ENCODE assay signal across 12 cellular contexts in genomic region chr10:88076027-88076880, GRCh38.
DNase-seq lines count a peak whose midpoint lies in the region; ATAC-seq and TF ChIP-seq lines count a peak whose summit lies in the region.
"Had no signal": no experiment of that assay in that cellular context is flagged by ENCODE, and none has a peak within 500 bp of the region (broad histone marks: within the 10 kb centered on the region; RNA-seq: fewer than 3 reads in every experiment).

No MANE protein-coding gene starts in this region.

- H3K4me1 ChIP-seq in OCI-LY7 (ENCODE audit: insufficient read depth, low read length, poor library complexity, severe bottlenecking) = peaks cover 54% of the 10 kb centered on the region

- H3K27ac Mint-ChIP-seq in activated CD8-positive, alpha-beta memory T cell treated with anti-CD3 and anti-CD28 coated beads, Interleukin-2, amount 10 ng/mL, durations not matched to agents 7 days and 5 days = no peak overlapping the region
- peak overlapping the region; percentile 32 for H3K27ac Mint-ChIP-seq in stimulated activated naive B cell treated with anti-CD40 and anti-IgM and Interleukin-4, amounts not matched to agents 10 μg/mL and 1 μg/mL and 100 μg/mL, for 72 hours

- no peaks in the 10 kb centered on the region for H3K9me2 ChIP-seq in OCI-LY7 (ENCODE audit: insufficient read depth, low read length)

- H3K79me2 ChIP-seq in OCI-LY7 (ENCODE audit: insufficient read depth, low read depth, low read length) = no peaks in the 10 kb centered on the region

- H3K4me2 ChIP-seq in OCI-LY7 (ENCODE audit: low read length) = no peak overlapping the region
- H3K4me2 ChIP-seq: A549 had no signal

- peaks cover 7% of the 10 kb centered on the region for H3K4me1 Mint-ChIP-seq in activated CD8-positive, alpha-beta memory T cell treated with anti-CD3 and anti-CD28 coated beads, Interleukin-2, amount 10 ng/mL, durations not matched to agents 7 days and 5 days
- peaks cover 35 to 70% of the 10 kb centered on the region in 2 donors for H3K4me1 Mint-ChIP-seq in stimulated activated naive B cell treated with anti-CD40 and anti-IgM and Interleukin-4, amounts not matched to agents 10 μg/mL and 1 μg/mL and 100 μg/mL, for 72 hours

- no peak overlapping the region for H3K4me3 Mint-ChIP-seq in activated CD8-positive, alpha-beta memory T cell treated with anti-CD3 and anti-CD28 coated beads, Interleukin-2, amount 10 ng/mL, durations not matched to agents 7 days and 5 days
- no peak overlapping the region for H3K4me3 Mint-ChIP-seq in stimulated activated naive B cell treated with anti-CD40 and anti-IgM and Interleukin-4, amounts not matched to agents 10 μg/mL and 1 μg/mL and 100 μg/mL, for 72 hours

- H3K4me3 ChIP-seq in OCI-LY7 (ENCODE audit: low read depth, low read length, poor library complexity, severe bottlenecking) = no peak overlapping the region
- H3K4me3 ChIP-seq: A549, K562, upper lobe of left lung had no signal

- no TSS peak for BruUV-seq in OCI-LY7 (replicated peaks; lab: Mats Ljungman, UMichigan)

- no peaks in the 10 kb centered on the region for H3K36me3 ChIP-seq in OCI-LY7 (ENCODE audit: insufficient read depth, low read length)
- H3K36me3 ChIP-seq: upper lobe of left lung had no signal

- no peaks in the 10 kb centered on the region for H3K9me3 ChIP-seq in OCI-LY7 (ENCODE audit: low read length)
- H3K9me3 ChIP-seq: A549, upper lobe of left lung had no signal

- no peak for DNase-seq in activated CD8-positive, alpha-beta memory T cell treated with anti-CD3 and anti-CD28 coated beads, Interleukin-2, amount 10 ng/mL, durations not matched to agents 7 days and 5 days
- DNase-seq in activated CD8-positive, alpha-beta memory T cell treated with anti-CD3 and anti-CD28 coated beads, Interleukin-2, amount 50 U/mL, for 4 hours = no peak
- DNase-seq in OCI-LY7 (ENCODE audit: low spot score) (no peak), SIG-M5 (lab: John Stamatoyannopoulos, UW) (no peak), NCI-H510A (lab: John Stamatoyannopoulos, UW) (no peak)
- DNase-seq in stimulated activated naive B cell treated with anti-CD40 and anti-IgM and Interleukin-4, amounts not matched to agents 10 μg/mL and 1 μg/mL and 100 μg/mL, for 72 hours = no peak
- no peak for DNase-seq in activated T-cell treated with anti-CD3 and anti-CD28 coated beads, Interleukin-2, amount 50 U/mL, for 1 hour
- DNase-seq: activated CD8-positive, alpha-beta memory T cell treated with anti-CD3 and anti-CD28 coated beads, Interleukin-2, amount 50 U/mL, for 48 hours; upper lobe of left lung had no signal

- no peaks in the 10 kb centered on the region for H3K9me3 Mint-ChIP-seq in activated CD8-positive, alpha-beta memory T cell treated with anti-CD3 and anti-CD28 coated beads, Interleukin-2, amount 10 ng/mL, durations not matched to agents 7 days and 5 days (ENCODE audit: low read depth)
- H3K9me3 Mint-ChIP-seq in stimulated activated naive B cell treated with anti-CD40 and anti-IgM and Interleukin-4, amounts not matched to agents 10 μg/mL and 1 μg/mL and 100 μg/mL, for 72 hours = no peaks in the 10 kb centered on the region

- H3K27ac ChIP-seq in OCI-LY7 (ENCODE audit: low read depth, low read length, poor library complexity, severe bottlenecking) = no peak overlapping the region
- H3K27ac ChIP-seq: A549 had no signal

- no peak for TF ChIP-seq CTCF in OCI-LY7 (conservative IDR thresholded peaks at IDR 0.05; ENCODE audit: low read length)

- H3K36me3 Mint-ChIP-seq in activated CD8-positive, alpha-beta memory T cell treated with anti-CD3 and anti-CD28 coated beads, Interleukin-2, amount 10 ng/mL, durations not matched to agents 7 days and 5 days = no peaks in the 10 kb centered on the region
- peaks cover 0 to 3% of the 10 kb centered on the region in 2 donors for H3K36me3 Mint-ChIP-seq in stimulated activated naive B cell treated with anti-CD40 and anti-IgM and Interleukin-4, amounts not matched to agents 10 μg/mL and 1 μg/mL and 100 μg/mL, for 72 hours

- H4K20me1 ChIP-seq in OCI-LY7 (ENCODE audit: insufficient read depth, low read length) = no peaks in the 10 kb centered on the region

- H3K27me3 Mint-ChIP-seq in activated CD8-positive, alpha-beta memory T cell treated with anti-CD3 and anti-CD28 coated beads, Interleukin-2, amount 10 ng/mL, durations not matched to agents 7 days and 5 days = peaks cover 58% of the 10 kb centered on the region
- no peaks in the 10 kb centered on the region for H3K27me3 Mint-ChIP-seq in stimulated activated naive B cell treated with anti-CD40 and anti-IgM and Interleukin-4, amounts not matched to agents 10 μg/mL and 1 μg/mL and 100 μg/mL, for 72 hours

- H2AFZ ChIP-seq in OCI-LY7 (ENCODE audit: low read length) = peak overlapping the region; percentile 3; the same call in 1 of the 2 replicates

- ATAC-seq in activated CD8-positive, alpha-beta memory T cell treated with anti-CD3 and anti-CD28 coated beads, Interleukin-2, amount 10 ng/mL, durations not matched to agents 7 days and 5 days = peak; percentile 36
- ATAC-seq in HG03064 (IDR thresholded peaks at IDR 0.05; ENCODE audit: low read depth, unreplicated experiment) = peak; percentile 46
- peak; percentile 54 to 57 for ATAC-seq in stimulated activated naive B cell treated with anti-CD40 and anti-IgM and Interleukin-4, amounts not matched to agents 10 μg/mL and 1 μg/mL and 100 μg/mL, for 72 hours (replicated peaks)
- ATAC-seq: A549, K562 had no signal

- POLR2A ChIA-PET in OCI-LY7 (lab: Charles Lee) = interaction anchor here (0.6 to 2.4 kb wide), 7 partner anchors 8 to 37 kb away, joined by 3 to 11 read pairs (median 6); no protein-coding TSS in a partner anchor

- intact Hi-C loops in OCI-LY7 (cut with micrococcal nuclease; ENCODE audit: unreplicated experiment) = loop anchor here (10.0 kb wide), 1 partner anchor 919 kb away; the partner anchor contains the start of gene FAS

- CTCF ChIA-PET in activated CD8-positive, alpha-beta memory T cell treated with anti-CD3 and anti-CD28 coated beads, Interleukin-2, amount 10 ng/mL, durations not matched to agents 7 days and 5 days (lab: Charles Lee) = interaction anchor here (0.7 to 1.0 kb wide), 2 partner anchors 14 to 16 kb away, joined by 4 to 5 read pairs; no protein-coding TSS in a partner anchor
- CTCF ChIA-PET in OCI-LY7 (lab: Charles Lee; ENCODE audit: unreplicated experiment) = interaction anchor here (0.6 to 1.0 kb wide), 2 partner anchors 15 kb away, joined by 3 to 4 read pairs; no protein-coding TSS in a partner anchor
